In genomic region chr19:48648134-48648533, GRCh38 we compare ENCODE assay signal across 22 cellular contexts. TPM values are rescaled to one million over a fixed set of nuclear protein-coding genes. Genes with fewer than 3 reads are reported as not detected.
A peak's percentile ranks its signal among the peaks of the same experiment; 100 is the strongest.
DNase-seq lines count a peak whose midpoint lies in the region; ATAC-seq, FAIRE-seq and TF ChIP-seq lines count a peak whose summit lies in the region.
"Had no signal": no experiment of that assay in that cellular context is flagged by ENCODE, and none has a peak within 500 bp of the region (broad histone marks: within the 10 kb centered on the region; RNA-seq: fewer than 3 reads in every experiment).

No MANE protein-coding gene starts in this region.

- no peaks in the 10 kb centered on the region for H3K9me2 ChIP-seq in DOHH2 (replicated peaks; ENCODE audit: control insufficient read depth, low read length)

- POLR2A ChIA-PET in K562 (lab: Yijun Ruan, JAX) = interaction anchor here (0.6 kb wide), 1 partner anchor 8 kb away, joined by 3 read pairs; no protein-coding TSS in a partner anchor

- in situ Hi-C loops in K562 (cut with MboI) = loop anchor here (5.0 to 10.0 kb wide), 3 partner anchors 94 to 327 kb away; partner anchors contain the start of gene RASIP1

- DNase-seq in activated T-cell treated with anti-CD3 and anti-CD28 coated beads, Interleukin-2, amount 50 U/mL, for 4 hours = no peak
- no peak for DNase-seq in activated T-cell treated with anti-CD3 and anti-CD28 coated beads, Interleukin-2, amount 50 U/mL, for 1 hour
- DNase-seq in K562 (ENCODE audit: extremely low read depth in 1 of 4, low spot score in 3 of 4) (peak in 2 of 4 experiments; percentile 22 to 38), osteocyte (ENCODE audit: extremely low spot score, unreplicated experiment) (no peak)
- no peak for DNase-seq in stimulated activated naive CD8-positive, alpha-beta T cell treated with anti-CD3 and anti-CD28 coated beads, Interleukin-15, Interleukin-2, amounts not matched to agents 100 U/mL and 50 U/mL, for 24 hours
- DNase-seq: activated CD8-positive, alpha-beta memory T cell treated with anti-CD3 and anti-CD28 coated beads, Interleukin-2, amount 50 U/mL, for 48 hours; effector CD4-positive, alpha-beta T cell; esophagus squamous epithelium; GF-D8; left ventricle myocardium inferior; MV-4-11; NCI-H1930; SHP77; sigmoid colon had no signal

- H3K9me1 ChIP-seq in K562 (ENCODE audit: control insufficient read depth, insufficient read depth, low read length) = no peaks in the 10 kb centered on the region

- H3K4me3 Mint-ChIP-seq in activated T-cell treated with anti-CD3 and anti-CD28 coated beads, Interleukin-2, amount 50 U/mL, for 4 hours = peak overlapping the region; percentile 3
- no peak overlapping the region for H3K4me3 Mint-ChIP-seq in osteocyte (ENCODE audit: unreplicated experiment)

- H3K9me3 ChIP-seq in DOHH2 (ENCODE audit: control insufficient read depth, insufficient read depth, low read length) (no peaks in the 10 kb centered on the region), K562 (replicated peaks; ENCODE audit: control insufficient read depth, insufficient read depth, low read depth, low read length) (no peaks in the 10 kb centered on the region)
- H3K9me3 ChIP-seq: esophagus squamous epithelium, left ventricle myocardium inferior, sigmoid colon had no signal

- TF ChIP-seq CTCF in DOHH2 (IDR thresholded peaks at IDR 0.05; ENCODE audit: low read depth, low read length, poor library complexity, severe bottlenecking) (no peak), K562 (IDR thresholded peaks at IDR 0.05 in 2 of 3, conservative IDR thresholded peaks at IDR 0.05 in 1 of 3; ENCODE audit: insufficient read depth in 2 of 3, low read depth in 1 of 3, low read length in 3 of 3) (no peak), osteocyte (IDR thresholded peaks at IDR 0.05) (no peak)

- FAIRE-seq in K562 (lab: Jason Lieb, UNC) = no peak
- FAIRE-seq: GM12891, urothelium cell line had no signal

- BruUV-seq in K562 (replicated peaks; lab: Mats Ljungman, UMichigan) = no TSS peak

- no peaks in the 10 kb centered on the region for H3K27me3 ChIP-seq in DOHH2 (ENCODE audit: control insufficient read depth, low read length)
- no peaks in the 10 kb centered on the region for H3K27me3 ChIP-seq in K562 (ENCODE audit: control insufficient read depth in 2 of 2, insufficient read depth in 2 of 2, low read length in 2 of 2)
- H3K27me3 ChIP-seq: cardiac muscle cell, esophagus squamous epithelium, sigmoid colon had no signal

- no peak overlapping the region for H2AFZ ChIP-seq in K562 (ENCODE audit: low read depth, low read length)
- H2AFZ ChIP-seq: parathyroid adenoma had no signal

- peak overlapping the region; percentile 64 for H3K27ac Mint-ChIP-seq in osteocyte (ENCODE audit: unreplicated experiment)

- H3K27me3 Mint-ChIP-seq in activated T-cell treated with anti-CD3 and anti-CD28 coated beads, Interleukin-2, amount 50 U/mL, for 4 hours (ENCODE audit: low read depth) = no peaks in the 10 kb centered on the region
- H3K27me3 Mint-ChIP-seq in osteocyte (ENCODE audit: unreplicated experiment) = no peaks in the 10 kb centered on the region

- H3K36me3 ChIP-seq in DOHH2 (ENCODE audit: control insufficient read depth, low read length) = no peaks in the 10 kb centered on the region
- H3K36me3 ChIP-seq in K562 (ENCODE audit: control insufficient read depth, insufficient read depth, low read length) = no peaks in the 10 kb centered on the region
- H3K36me3 ChIP-seq: cardiac muscle cell, esophagus squamous epithelium, left ventricle myocardium inferior, sigmoid colon had no signal

- no peak for TF ChIP-seq POLR2A in K562 (conservative IDR thresholded peaks at IDR 0.05)

- WGBS in K562 (ENCODE audit: insufficient coverage, low coverage, missing lambda C conversion rate) = no CpG with 5 or more reads among the region's 2 CpGs

- intact Hi-C loops in K562 (cut with micrococcal nuclease) = loop anchor here (5.0 kb wide), 1 partner anchor 89 kb away; no protein-coding TSS in a partner anchor

- H3K36me3 Mint-ChIP-seq in activated T-cell treated with anti-CD3 and anti-CD28 coated beads, Interleukin-2, amount 50 U/mL, for 4 hours (ENCODE audit: insufficient read depth) = no peaks in the 10 kb centered on the region
- H3K36me3 Mint-ChIP-seq in osteocyte (ENCODE audit: unreplicated experiment) = no peaks in the 10 kb centered on the region

- no peaks in the 10 kb centered on the region for H4K20me1 ChIP-seq in DOHH2 (ENCODE audit: control insufficient read depth, insufficient read depth, low read depth, low read length)
- no peaks in the 10 kb centered on the region for H4K20me1 ChIP-seq in K562 (replicated peaks; ENCODE audit: control insufficient read depth, insufficient read depth, low read length)

- no peak overlapping the region for H3K9ac ChIP-seq in K562 (ENCODE audit: insufficient read depth in 1 of 2, low read depth in 2 of 2, low read length in 2 of 2)
- H3K9ac ChIP-seq: parathyroid adenoma had no signal

- H3K27ac ChIP-seq in DOHH2 (ENCODE audit: low read depth, low read length) (peak overlapping the region; percentile 95), K562 (ENCODE audit: extremely low read depth, low read depth, low read length) (no peak overlapping the region)
- H3K27ac ChIP-seq: cardiac muscle cell, left ventricle myocardium inferior, parathyroid adenoma, sigmoid colon had no signal

- no peak for TF ChIP-seq RAD21 in K562 (CRISPR knock-in tag; conservative IDR thresholded peaks at IDR 0.05 in 1 of 2, IDR thresholded peaks at IDR 0.05 in 1 of 2)

- H3K4me1 ChIP-seq in DOHH2 (ENCODE audit: control insufficient read depth, low read length) (peaks cover 75% of the 10 kb centered on the region), K562 (replicated peaks in 1 of 2; ENCODE audit: control insufficient read depth in 2 of 2, insufficient read depth in 2 of 2, low read length in 2 of 2) (peaks cover 25 to 59% of the 10 kb centered on the region in 2 experiments; a peak in 4 of 5 replicates)

- CTCF ChIA-PET in K562 (lab: Yijun Ruan, JAX; ENCODE audit: low intra/inter-chr PET ratio) = interaction anchor here (0.7 kb wide), 1 partner anchor 404 kb away, joined by 5 read pairs; no protein-coding TSS in a partner anchor

- no peaks in the 10 kb centered on the region for H3K79me2 ChIP-seq in DOHH2 (ENCODE audit: control insufficient read depth, low read length)
- no peaks in the 10 kb centered on the region for H3K79me2 ChIP-seq in K562 (ENCODE audit: control insufficient read depth, insufficient read depth, low read length)

- TF ChIP-seq EP300 in K562 (IDR thresholded peaks at IDR 0.05; ENCODE audit: low read length) = no peak

- no peak for ATAC-seq in activated T-cell treated with anti-CD3 and anti-CD28 coated beads, Interleukin-2, amount 50 U/mL, for 4 hours
- ATAC-seq in K562 (no peak), GM18511 (IDR thresholded peaks at IDR 0.05; ENCODE audit: unreplicated experiment) (no peak), GM21576 (IDR thresholded peaks at IDR 0.05; ENCODE audit: unreplicated experiment) (no peak)
- no peak for ATAC-seq in stimulated activated naive CD8-positive, alpha-beta T cell treated with anti-CD3 and anti-CD28 coated beads, Interleukin-15, Interleukin-2, amounts not matched to agents 100 U/mL and 50 U/mL, for 24 hours

- H3K9me3 Mint-ChIP-seq in activated T-cell treated with anti-CD3 and anti-CD28 coated beads, Interleukin-2, amount 50 U/mL, for 4 hours = no peaks in the 10 kb centered on the region
- H3K9me3 Mint-ChIP-seq in osteocyte (ENCODE audit: unreplicated experiment) = no peaks in the 10 kb centered on the region

- peaks cover 28% of the 10 kb centered on the region for H3F3A ChIP-seq in DOHH2 (ENCODE audit: control insufficient read depth, insufficient read depth)

- H3K4me3 ChIP-seq in DOHH2 (ENCODE audit: low read length) = peak overlapping the region; percentile 61
- no peak overlapping the region for H3K4me3 ChIP-seq in K562
- H3K4me3 ChIP-seq: cardiac muscle cell, esophagus squamous epithelium, left ventricle myocardium inferior, sigmoid colon had no signal

- peaks cover 46% of the 10 kb centered on the region for H3K4me1 Mint-ChIP-seq in activated T-cell treated with anti-CD3 and anti-CD28 coated beads, Interleukin-2, amount 50 U/mL, for 4 hours (ENCODE audit: low read depth)
- H3K4me1 Mint-ChIP-seq in osteocyte (ENCODE audit: unreplicated experiment) = peaks cover 30% of the 10 kb centered on the region

- H3K4me2 ChIP-seq in DOHH2 (ENCODE audit: low read length) = peak overlapping the region; percentile 67
- H3K4me2 ChIP-seq in K562 (ENCODE audit: insufficient read depth, low read length) = no peak overlapping the region

RNA-seq across cellular contexts. Expression of gene CA11, which starts 2.1 kb away (rescaled TPM):
- 10 to 100 TPM in 1 of 3 donors, 1 to 10 TPM in 2; 8.8 to 11.6 (median 9.1) TPM for total RNA-seq in activated T-cell treated with anti-CD3 and anti-CD28 coated beads, Interleukin-2, amount 50 U/mL, for 4 hours
- total RNA-seq in K562 (2011; cell fraction: chromatin; rRNA removed; ENCODE audit: low replicate concordance) = 3.6 and 10.9 TPM in 2 replicates
- total RNA-seq in K562 (2011; cell fraction: nucleolus; rRNA removed) = 3.8 and 4.2 TPM in 2 replicates
- total RNA-seq in K562 (2011; cell fraction: nucleoplasm; rRNA removed) = 4.3 and 8.0 TPM in 2 replicates
- total RNA-seq in K562 (2014; rRNA removed) = 19.9 and 37.7 TPM in 2 replicates
- total RNA-seq in K562 (2014; rRNA removed; fragmentation: Illumina TruSeq; extraction: Trizol) = 2.4 and 2.9 TPM in 2 replicates
- 7.5 and 8.3 TPM in 2 replicates for total RNA-seq in K562 (2015; rRNA removed; fragmentation: Illumina TruSeq; extraction: Trizol)
- 14.8 and 16.2 TPM in 2 replicates for total RNA-seq in K562 (2021)
- 4.1 and 8.1 TPM in 2 replicates for polyA plus RNA-seq in K562 (2011; rRNA removed)
- 9.2 and 10.8 TPM in 2 replicates for polyA plus RNA-seq in K562 (2011; cell fraction: cytosol; rRNA removed)
- polyA plus RNA-seq in K562 (2011; cell fraction: nucleus; rRNA removed) = 14.9 and 15.1 TPM in 2 replicates
- 23.4 and 24.4 TPM in 2 replicates for polyA plus RNA-seq in K562 (2012)
- polyA plus RNA-seq in K562 (2014; fragmentation: Illumina TruSeq; extraction: Trizol) = 12.7 and 22.5 TPM in 2 replicates
- polyA plus RNA-seq in K562 (2014; fragmentation: Nextera tagmentation; extraction: Ambion mirVana) = 10 to 100 TPM in 1 of 2 experiments, 1 to 10 TPM in 1; 6.3 to 11.5 TPM
- polyA plus RNA-seq in K562 (2014; rRNA removed) = 8.2 and 19.3 TPM in 2 replicates
- 1.7 and 4.4 TPM in 2 replicates for polyA minus RNA-seq in K562 (2011; rRNA and poly(A)+ RNA removed)
- polyA minus RNA-seq in K562 (2011; cell fraction: cytosol; rRNA and poly(A)+ RNA removed) = 4.6 and 5.4 TPM in 2 replicates
- polyA minus RNA-seq in K562 (2011; cell fraction: nucleus; rRNA and poly(A)+ RNA removed) = 1.9 and 2.2 TPM in 2 replicates
- 34.2 and 40.7 TPM in 2 replicates for total RNA-seq in osteocyte

RNA-seq across cellular contexts. Expression of gene DBP, which starts 11.0 kb away (rescaled TPM):
- total RNA-seq in activated T-cell treated with anti-CD3 and anti-CD28 coated beads, Interleukin-2, amount 50 U/mL, for 4 hours = 10 to 100 TPM in 2 of 3 donors, 1 to 10 TPM in 1; 6.7 to 12.3 (median 11.2) TPM
- 1.9 and 3.2 TPM in 2 replicates for total RNA-seq in K562 (2011; cell fraction: chromatin; rRNA removed; ENCODE audit: low replicate concordance)
- total RNA-seq in K562 (2011; cell fraction: nucleolus; rRNA removed) = 1.8 and 2.2 TPM in 2 replicates
- 2.1 and 3.3 TPM in 2 replicates for total RNA-seq in K562 (2011; cell fraction: nucleoplasm; rRNA removed)
- 3.6 and 5.0 TPM in 2 replicates for total RNA-seq in K562 (2014; rRNA removed)
- total RNA-seq in K562 (2014; rRNA removed; fragmentation: Illumina TruSeq; extraction: Trizol) = 0.96 and 1.1 TPM in 2 replicates
- total RNA-seq in K562 (2015; rRNA removed; fragmentation: Illumina TruSeq; extraction: Trizol) = 3.7 and 3.9 TPM in 2 replicates
- total RNA-seq in K562 (2021) = 2.6 and 5.5 TPM in 2 replicates
- 0.45 and 1.1 TPM in 2 replicates for polyA plus RNA-seq in K562 (2011; rRNA removed)
- polyA plus RNA-seq in K562 (2011; cell fraction: cytosol; rRNA removed) = 1.0 and 1.3 TPM in 2 replicates
- polyA plus RNA-seq in K562 (2011; cell fraction: nucleus; rRNA removed) = 1.2 and 1.5 TPM in 2 replicates
- polyA plus RNA-seq in K562 (2012) = 4.6 and 5.2 TPM in 2 replicates
- polyA plus RNA-seq in K562 (2014; fragmentation: Illumina TruSeq; extraction: Trizol) = 1.8 and 2.1 TPM in 2 replicates
- polyA plus RNA-seq in K562 (2014; fragmentation: Nextera tagmentation; extraction: Ambion mirVana) = under 1 TPM; 0.25 to 0.64 TPM
- 1.6 and 3.8 TPM in 2 replicates for polyA plus RNA-seq in K562 (2014; rRNA removed)
- 0.49 and 0.99 TPM in 2 replicates for polyA minus RNA-seq in K562 (2011; rRNA and poly(A)+ RNA removed)
- polyA minus RNA-seq in K562 (2011; cell fraction: cytosol; rRNA and poly(A)+ RNA removed) = 0.38 and 1.8 TPM in 2 replicates
- polyA minus RNA-seq in K562 (2011; cell fraction: nucleus; rRNA and poly(A)+ RNA removed) = 0.67 and 2.7 TPM in 2 replicates
- 18.5 and 20.3 TPM in 2 replicates for total RNA-seq in osteocyte

RNA-seq across cellular contexts. Expression of gene NTN5, which starts 24.7 kb away (rescaled TPM):
- under 1 TPM; 0.11 to 0.26 (median 0.18) TPM for total RNA-seq in activated T-cell treated with anti-CD3 and anti-CD28 coated beads, Interleukin-2, amount 50 U/mL, for 4 hours
- 0.32 TPM in 1 of 2 replicates, not detected in the other for total RNA-seq in K562 (2011; cell fraction: chromatin; rRNA removed; ENCODE audit: low replicate concordance)
- total RNA-seq in K562 (2011; cell fraction: nucleolus; rRNA removed) = 0.13 TPM in 1 of 2 replicates, not detected in the other
- total RNA-seq in K562 (2011; cell fraction: nucleoplasm; rRNA removed) = 0.31 TPM in 1 of 2 replicates, not detected in the other
- total RNA-seq in K562 (2014; rRNA removed) (not detected in 2 replicates), K562 (2014; rRNA removed; fragmentation: Illumina TruSeq; extraction: Trizol) (not detected in 2 replicates), K562 (2015; rRNA removed; fragmentation: Illumina TruSeq; extraction: Trizol) (not detected in 2 replicates), K562 (2021) (not detected in 2 replicates), osteocyte (1.3 and 1.7 TPM in 2 replicates)
- polyA plus RNA-seq in K562 (2011; rRNA removed) (0.04 TPM in 1 of 2 replicates, not detected in the other), K562 (2014; fragmentation: Illumina TruSeq; extraction: Trizol) (not detected in 2 replicates), K562 (2014; fragmentation: Nextera tagmentation; extraction: Ambion mirVana) (not detected), K562 (2014; rRNA removed) (0.07 TPM in 1 of 2 replicates, not detected in the other)
- not detected in 2 replicates for polyA plus RNA-seq in K562 (2011; cell fraction: cytosol; rRNA removed)
- polyA plus RNA-seq in K562 (2011; cell fraction: nucleus; rRNA removed) = 0.09 and 0.21 TPM in 2 replicates
- 0.07 and 0.28 TPM in 2 replicates for polyA plus RNA-seq in K562 (2012)
- polyA minus RNA-seq in K562 (2011; rRNA and poly(A)+ RNA removed) = not detected in 2 replicates
- polyA minus RNA-seq in K562 (2011; cell fraction: cytosol; rRNA and poly(A)+ RNA removed) = not detected in 2 replicates
- not detected in 2 replicates for polyA minus RNA-seq in K562 (2011; cell fraction: nucleus; rRNA and poly(A)+ RNA removed)
- total RNA-seq: NCI-H460 had no signal
- polyA plus RNA-seq: cardiac muscle cell had no signal

RNA-seq across cellular contexts. Expression of gene SPHK2, which starts 28.8 kb away (rescaled TPM):
- total RNA-seq in activated T-cell treated with anti-CD3 and anti-CD28 coated beads, Interleukin-2, amount 50 U/mL, for 4 hours = 10 to 100 TPM; 39.8 to 43.1 (median 40.6) TPM
- total RNA-seq in K562 (2011; cell fraction: chromatin; rRNA removed; ENCODE audit: low replicate concordance) = 16.1 and 40.7 TPM in 2 replicates
- total RNA-seq in K562 (2011; cell fraction: nucleolus; rRNA removed) = 26.3 and 31.7 TPM in 2 replicates
- total RNA-seq in K562 (2011; cell fraction: nucleoplasm; rRNA removed) = 25.7 and 33.8 TPM in 2 replicates
- total RNA-seq in K562 (2014; rRNA removed) = 4.0 and 8.2 TPM in 2 replicates
- total RNA-seq in K562 (2014; rRNA removed; fragmentation: Illumina TruSeq; extraction: Trizol) = 2.1 and 2.9 TPM in 2 replicates
- 5.4 and 5.5 TPM in 2 replicates for total RNA-seq in K562 (2015; rRNA removed; fragmentation: Illumina TruSeq; extraction: Trizol)
- total RNA-seq in K562 (2021) = 13.9 and 15.2 TPM in 2 replicates
- 2.0 and 3.5 TPM in 2 replicates for polyA plus RNA-seq in K562 (2011; rRNA removed)
- 2.7 and 9.3 TPM in 2 replicates for polyA plus RNA-seq in K562 (2011; cell fraction: cytosol; rRNA removed)
- 11.1 and 18.6 TPM in 2 replicates for polyA plus RNA-seq in K562 (2011; cell fraction: nucleus; rRNA removed)
- 7.0 and 7.3 TPM in 2 replicates for polyA plus RNA-seq in K562 (2012)
- polyA plus RNA-seq in K562 (2014; fragmentation: Illumina TruSeq; extraction: Trizol) = 2.6 and 6.4 TPM in 2 replicates
- under 1 TPM; 0.10 to 0.17 TPM for polyA plus RNA-seq in K562 (2014; fragmentation: Nextera tagmentation; extraction: Ambion mirVana)
- 9.0 and 10.8 TPM in 2 replicates for polyA plus RNA-seq in K562 (2014; rRNA removed)
- polyA minus RNA-seq in K562 (2011; rRNA and poly(A)+ RNA removed) = 2.8 and 3.5 TPM in 2 replicates
- 5.3 and 7.7 TPM in 2 replicates for polyA minus RNA-seq in K562 (2011; cell fraction: cytosol; rRNA and poly(A)+ RNA removed)
- polyA minus RNA-seq in K562 (2011; cell fraction: nucleus; rRNA and poly(A)+ RNA removed) = 8.6 and 9.6 TPM in 2 replicates
- 34.4 and 34.7 TPM in 2 replicates for total RNA-seq in osteocyte

RNA-seq across cellular contexts. Expression of gene RPL18, which starts 29.2 kb away (rescaled TPM):
- total RNA-seq in activated T-cell treated with anti-CD3 and anti-CD28 coated beads, Interleukin-2, amount 50 U/mL, for 4 hours = 1,000 to 10,000 TPM; 2,406 to 2,595 (median 2,478) TPM
- 185 and 358 TPM in 2 replicates for total RNA-seq in K562 (2011; cell fraction: chromatin; rRNA removed; ENCODE audit: low replicate concordance)
- 779 and 884 TPM in 2 replicates for total RNA-seq in K562 (2011; cell fraction: nucleolus; rRNA removed)
- total RNA-seq in K562 (2011; cell fraction: nucleoplasm; rRNA removed) = 712 and 996 TPM in 2 replicates
- total RNA-seq in K562 (2014; rRNA removed) = 2,565 and 3,619 TPM in 2 replicates
- total RNA-seq in K562 (2014; rRNA removed; fragmentation: Illumina TruSeq; extraction: Trizol) = 1,358 and 1,367 TPM in 2 replicates
- 2,022 and 2,084 TPM in 2 replicates for total RNA-seq in K562 (2015; rRNA removed; fragmentation: Illumina TruSeq; extraction: Trizol)
- 2,028 and 2,113 TPM in 2 replicates for total RNA-seq in K562 (2021)
- polyA plus RNA-seq in K562 (2011; rRNA removed) = 1,530 and 1,971 TPM in 2 replicates
- 2,544 and 3,068 TPM in 2 replicates for polyA plus RNA-seq in K562 (2011; cell fraction: cytosol; rRNA removed)
- 847 and 901 TPM in 2 replicates for polyA plus RNA-seq in K562 (2011; cell fraction: nucleus; rRNA removed)
- 2,553 and 4,056 TPM in 2 replicates for polyA plus RNA-seq in K562 (2012)
- 1,653 and 2,262 TPM in 2 replicates for polyA plus RNA-seq in K562 (2014; fragmentation: Illumina TruSeq; extraction: Trizol)
- polyA plus RNA-seq in K562 (2014; fragmentation: Nextera tagmentation; extraction: Ambion mirVana) = 100 to 1,000 TPM; 312 to 402 TPM
- polyA plus RNA-seq in K562 (2014; rRNA removed) = 2,460 and 2,635 TPM in 2 replicates
- polyA minus RNA-seq in K562 (2011; rRNA and poly(A)+ RNA removed) = 413 and 534 TPM in 2 replicates
- polyA minus RNA-seq in K562 (2011; cell fraction: cytosol; rRNA and poly(A)+ RNA removed) = 805 and 1,017 TPM in 2 replicates
- polyA minus RNA-seq in K562 (2011; cell fraction: nucleus; rRNA and poly(A)+ RNA removed) = 167 and 323 TPM in 2 replicates
- 1,287 and 1,310 TPM in 2 replicates for total RNA-seq in osteocyte
